Comparison of ENCODE assay signal across 25 cellular contexts in genomic region chr3:18382760-18383369, GRCh38. TPM values are rescaled to one million over a fixed set of nuclear protein-coding genes. Genes with fewer than 3 reads are reported as not detected.
DNase-seq lines count a peak whose midpoint lies in the region; ATAC-seq, FAIRE-seq and TF ChIP-seq lines count a peak whose summit lies in the region.
"Had no signal": no experiment of that assay in that cellular context is flagged by ENCODE, and none has a peak within 500 bp of the region (broad histone marks: within the 10 kb centered on the region; RNA-seq: fewer than 3 reads in every experiment).

No MANE protein-coding gene starts in this region.

- no peak overlapping the region for H3K4me3 ChIP-seq in bronchial epithelial cell (ENCODE audit: low read depth, low read length)
- H3K4me3 ChIP-seq: HAP-1, heart right ventricle, left lung, MG63, ovary, Peyer's patch had no signal

- H3K27me3 Mint-ChIP-seq in activated T-cell treated with anti-CD3 and anti-CD28 coated beads, Interleukin-2, amount 50 U/mL, for 4 hours (ENCODE audit: low read depth): no peaks in the 10 kb centered on the region
- no peaks in the 10 kb centered on the region for H3K27me3 Mint-ChIP-seq in activated CD4-positive, alpha-beta memory T cell treated with anti-CD3 and anti-CD28 coated beads, Interleukin-2, amount 10 ng/mL, durations not matched to agents 7 days and 5 days
- no peaks in the 10 kb centered on the region for H3K27me3 Mint-ChIP-seq in stimulated activated naive CD8-positive, alpha-beta T cell treated with anti-CD3 and anti-CD28 coated beads, Interleukin-15, amount 100 ng/mL, for 72 hours
- H3K27me3 Mint-ChIP-seq: IgD-negative memory B cell had no signal

- CTCF ChIA-PET in activated CD4-positive, alpha-beta memory T cell treated with anti-CD3 and anti-CD28 coated beads, Interleukin-2, amount 10 ng/mL, durations not matched to agents 7 days and 5 days (lab: Charles Lee): no interaction called here

- H3K4me3 Mint-ChIP-seq in activated T-cell treated with anti-CD3 and anti-CD28 coated beads, Interleukin-2, amount 50 U/mL, for 4 hours: no peak overlapping the region
- no peak overlapping the region for H3K4me3 Mint-ChIP-seq in activated CD4-positive, alpha-beta memory T cell treated with anti-CD3 and anti-CD28 coated beads, Interleukin-2, amount 10 ng/mL, durations not matched to agents 7 days and 5 days
- H3K4me3 Mint-ChIP-seq in stimulated activated naive CD8-positive, alpha-beta T cell treated with anti-CD3 and anti-CD28 coated beads, Interleukin-15, amount 100 ng/mL, for 72 hours: peak overlapping the region; percentile 25 to 39
- H3K4me3 Mint-ChIP-seq: IgD-negative memory B cell, nephron had no signal

- H3K36me3 Mint-ChIP-seq in activated T-cell treated with anti-CD3 and anti-CD28 coated beads, Interleukin-2, amount 50 U/mL, for 4 hours (ENCODE audit: insufficient read depth): peaks cover 40% of the 10 kb centered on the region
- peaks cover 70% of the 10 kb centered on the region for H3K36me3 Mint-ChIP-seq in activated CD4-positive, alpha-beta memory T cell treated with anti-CD3 and anti-CD28 coated beads, Interleukin-2, amount 10 ng/mL, durations not matched to agents 7 days and 5 days (ENCODE audit: low read depth)
- H3K36me3 Mint-ChIP-seq: IgD-negative memory B cell had no signal

- peak overlapping the region; percentile 38 for H3K27ac Mint-ChIP-seq in activated CD4-positive, alpha-beta memory T cell treated with anti-CD3 and anti-CD28 coated beads, Interleukin-2, amount 10 ng/mL, durations not matched to agents 7 days and 5 days
- peak overlapping the region; percentile 19 to 36 for H3K27ac Mint-ChIP-seq in stimulated activated naive CD8-positive, alpha-beta T cell treated with anti-CD3 and anti-CD28 coated beads, Interleukin-15, amount 100 ng/mL, for 72 hours
- H3K27ac Mint-ChIP-seq: IgD-negative memory B cell, nephron had no signal

- H3K36me3 ChIP-seq in bronchial epithelial cell (ENCODE audit: control insufficient read depth, insufficient read depth, low read length): no peaks in the 10 kb centered on the region
- H3K36me3 ChIP-seq: MG63, ovary had no signal

- no peaks in the 10 kb centered on the region for H3K9me3 Mint-ChIP-seq in activated T-cell treated with anti-CD3 and anti-CD28 coated beads, Interleukin-2, amount 50 U/mL, for 4 hours
- H3K9me3 Mint-ChIP-seq in activated CD4-positive, alpha-beta memory T cell treated with anti-CD3 and anti-CD28 coated beads, Interleukin-2, amount 10 ng/mL, durations not matched to agents 7 days and 5 days: no peaks in the 10 kb centered on the region
- no peaks in the 10 kb centered on the region for H3K9me3 Mint-ChIP-seq in stimulated activated naive CD8-positive, alpha-beta T cell treated with anti-CD3 and anti-CD28 coated beads, Interleukin-15, amount 100 ng/mL, for 72 hours
- H3K9me3 Mint-ChIP-seq: IgD-negative memory B cell, nephron had no signal

- no peak for DNase-seq in activated T-cell treated with anti-CD3 and anti-CD28 coated beads, Interleukin-2, amount 50 U/mL, for 4 hours
- DNase-seq in activated T-cell treated with anti-CD3 and anti-CD28 coated beads for 4 hours: no peak
- DNase-seq in activated CD4-positive, alpha-beta memory T cell treated with anti-CD3 and anti-CD28 coated beads, Interleukin-2, amount 10 ng/mL, durations not matched to agents 7 days and 5 days: no peak
- no peak for DNase-seq in bronchial epithelial cell (ENCODE audit: low read depth)
- no peak for DNase-seq in stimulated activated naive CD8-positive, alpha-beta T cell treated with anti-CD3 and anti-CD28 coated beads, Interleukin-15, amount 100 ng/mL, for 72 hours
- no peak for DNase-seq in NCI-H526 (lab: John Stamatoyannopoulos, UW)
- DNase-seq: ACHN; activated effector memory CD4-positive, alpha-beta T cell treated with anti-CD3 and anti-CD28 coated beads, Interleukin-2, amount 50 U/mL, for 16 hours; C1 segment of cervical spinal cord; cerebellar nuclear complex; DMS 273 treated with DMSO at 0.1 percent for 48 hours; heart right ventricle; left lung; MG63; midbrain; NCI-H1417; ovary; Peyer's patch; right cardiac atrium had no signal

- TF ChIP-seq POLR2A in GM18505 (IDR thresholded peaks at IDR 0.05; ENCODE audit: borderline replicate concordance, extremely low read depth, insufficient read depth, insufficient read length): no peak

- ATAC-seq in activated T-cell treated with anti-CD3 and anti-CD28 coated beads, Interleukin-2, amount 50 U/mL, for 4 hours: peak; percentile 60 to 77
- peak; percentile 74 for ATAC-seq in stimulated activated naive CD8-positive, alpha-beta T cell treated with anti-CD3 and anti-CD28 coated beads, Interleukin-15, amount 100 ng/mL, for 72 hours
- ATAC-seq in GM18505 (IDR thresholded peaks at IDR 0.05; ENCODE audit: unreplicated experiment) (no peak), HG03457 (IDR thresholded peaks at IDR 0.05; ENCODE audit: unreplicated experiment) (no peak)
- ATAC-seq: heart right ventricle, left lung, right cardiac atrium had no signal

- TF ChIP-seq CTCF in bronchial epithelial cell (IDR thresholded peaks at IDR 0.05; ENCODE audit: insufficient read depth, low read length, severe bottlenecking): no peak

- POLR2A ChIA-PET in activated CD4-positive, alpha-beta memory T cell treated with anti-CD3 and anti-CD28 coated beads, Interleukin-2, amount 10 ng/mL, durations not matched to agents 7 days and 5 days (lab: Charles Lee): interaction anchor here (3.6 kb wide), 1 partner anchor 19 kb away, joined by 11 read pairs; no protein-coding TSS in a partner anchor

- FAIRE-seq in bronchial epithelial cell (lab: Jason Lieb, UNC): peak; percentile 23
- FAIRE-seq: G401.6 had no signal

- H3K4me1 Mint-ChIP-seq in activated T-cell treated with anti-CD3 and anti-CD28 coated beads, Interleukin-2, amount 50 U/mL, for 4 hours (ENCODE audit: low read depth): peaks cover 40% of the 10 kb centered on the region
- peaks cover 42% of the 10 kb centered on the region for H3K4me1 Mint-ChIP-seq in activated CD4-positive, alpha-beta memory T cell treated with anti-CD3 and anti-CD28 coated beads, Interleukin-2, amount 10 ng/mL, durations not matched to agents 7 days and 5 days
- H3K4me1 Mint-ChIP-seq in stimulated activated naive CD8-positive, alpha-beta T cell treated with anti-CD3 and anti-CD28 coated beads, Interleukin-15, amount 100 ng/mL, for 72 hours: peaks cover 63% of the 10 kb centered on the region
- H3K4me1 Mint-ChIP-seq: nephron had no signal

- H3K27me3 ChIP-seq in bronchial epithelial cell (ENCODE audit: control insufficient read depth, insufficient read depth, low read length): no peaks in the 10 kb centered on the region
- H3K27me3 ChIP-seq: heart right ventricle, left lung, MG63, ovary, Peyer's patch had no signal

RNA-seq across cellular contexts. Expression of gene SATB1, which starts 42.3 kb away (rescaled TPM):
- total RNA-seq in activated T-cell treated with anti-CD3 and anti-CD28 coated beads, Interleukin-2, amount 50 U/mL, for 4 hours: 100 to 1,000 TPM; 209 to 239 (median 228) TPM
- 100 to 1,000 TPM; 263 to 267 TPM for total RNA-seq in activated CD4-positive, alpha-beta memory T cell treated with anti-CD3 and anti-CD28 coated beads, Interleukin-2, amount 10 ng/mL, durations not matched to agents 7 days and 5 days
- total RNA-seq in bronchial epithelial cell: 15.0 and 16.3 TPM in 2 replicates

Comparison
In these comparisons a context has a peak if more than half of its experiments do, and no peak if none do; other contexts are left out.
1. ATAC-seq: peak in activated T-cell treated with anti-CD3 and anti-CD28 coated beads, Interleukin-2, amount 50 U/mL, for 4 hours (2 of 2) and stimulated activated naive CD8-positive, alpha-beta T cell treated with anti-CD3 and anti-CD28 coated beads, Interleukin-15, amount 100 ng/mL, for 72 hours (single experiment); none in GM18505 (single experiment) and HG03457 (single experiment).
2. H3K4me3 Mint-ChIP-seq: peak in stimulated activated naive CD8-positive, alpha-beta T cell treated with anti-CD3 and anti-CD28 coated beads, Interleukin-15, amount 100 ng/mL, for 72 hours (2 of 2); none in activated T-cell treated with anti-CD3 and anti-CD28 coated beads, Interleukin-2, amount 50 U/mL, for 4 hours (single experiment) and activated CD4-positive, alpha-beta memory T cell treated with anti-CD3 and anti-CD28 coated beads, Interleukin-2, amount 10 ng/mL, durations not matched to agents 7 days and 5 days (single experiment).
3. RNA of gene SATB1, which starts 42.3 kb away (total RNA-seq): 263 to 267 TPM in activated CD4-positive, alpha-beta memory T cell treated with anti-CD3 and anti-CD28 coated beads, Interleukin-2, amount 10 ng/mL, durations not matched to agents 7 days and 5 days and 209 to 239 TPM in activated T-cell treated with anti-CD3 and anti-CD28 coated beads, Interleukin-2, amount 50 U/mL, for 4 hours; 15.0 to 16.3 TPM in bronchial epithelial cell; every median in the first group is over 10 times any median in the second.